In the genomic region with DNA sequence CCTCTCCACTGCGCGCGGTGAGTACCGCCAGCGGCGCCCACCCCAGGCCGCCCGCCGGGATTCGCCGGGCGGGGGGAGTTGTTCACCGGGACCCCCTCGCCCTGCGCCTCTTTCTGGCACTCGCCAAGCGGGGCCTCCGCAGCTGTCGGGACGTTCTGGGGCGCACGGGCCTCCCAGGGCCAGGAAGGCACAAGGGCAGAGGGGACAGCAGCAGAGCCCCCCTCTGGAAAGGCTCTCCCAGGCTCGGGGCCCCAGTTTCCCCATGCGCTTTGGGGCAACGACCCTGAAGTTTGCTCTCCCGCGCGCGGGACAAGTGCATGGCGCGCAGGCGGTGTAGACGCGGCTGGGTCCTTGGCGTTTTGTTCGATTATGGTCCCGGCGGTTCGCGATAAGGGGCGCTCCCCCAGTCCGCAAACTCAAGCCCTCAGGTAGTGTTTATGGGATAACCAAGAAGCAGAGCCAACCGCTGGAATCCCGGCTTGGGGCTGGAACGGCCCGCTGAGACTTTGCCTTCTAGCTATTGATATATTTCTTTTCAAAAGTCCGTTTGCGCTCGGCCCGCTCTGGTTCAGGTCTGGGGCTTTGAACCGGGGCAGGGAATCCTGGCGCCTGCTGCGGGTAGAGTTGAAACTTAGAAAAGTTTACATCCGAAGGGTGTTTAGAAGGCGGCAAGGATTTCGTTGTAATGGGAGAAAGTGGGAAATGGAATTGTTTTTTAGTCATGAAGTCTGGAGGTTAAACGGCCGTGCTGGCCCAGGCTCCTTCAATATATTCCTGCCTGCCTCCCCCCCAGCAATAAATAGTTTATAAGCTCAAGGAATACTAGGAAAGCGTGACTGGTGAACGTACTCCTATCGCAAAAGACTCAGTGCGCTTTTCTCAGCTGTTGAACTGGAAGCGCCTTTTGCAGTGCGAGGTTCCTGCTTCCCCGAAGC, we compare ENCODE assay signal across 1 cellular context.
TF ChIP-seq lines count a peak whose summit lies in the region.

No MANE protein-coding gene starts in this region.

TF ChIP-seq in GM23338, 12 proteins besides CTCF, POLR2A, EP300 and RAD21 (continued from another document):
- TF ChIP-seq, protein P1, sequence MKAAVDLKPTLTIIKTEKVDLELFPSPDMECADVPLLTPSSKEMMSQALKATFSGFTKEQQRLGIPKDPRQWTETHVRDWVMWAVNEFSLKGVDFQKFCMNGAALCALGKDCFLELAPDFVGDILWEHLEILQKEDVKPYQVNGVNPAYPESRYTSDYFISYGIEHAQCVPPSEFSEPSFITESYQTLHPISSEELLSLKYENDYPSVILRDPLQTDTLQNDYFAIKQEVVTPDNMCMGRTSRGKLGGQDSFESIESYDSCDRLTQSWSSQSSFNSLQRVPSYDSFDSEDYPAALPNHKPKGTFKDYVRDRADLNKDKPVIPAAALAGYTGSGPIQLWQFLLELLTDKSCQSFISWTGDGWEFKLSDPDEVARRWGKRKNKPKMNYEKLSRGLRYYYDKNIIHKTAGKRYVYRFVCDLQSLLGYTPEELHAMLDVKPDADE (IDR thresholded peaks at IDR 0.05) = no peak
